ENCODE assay signal across 1 cellular context in genomic region chr10:96834121-96834520, GRCh38.
TF ChIP-seq lines count a peak whose summit lies in the region.

No MANE protein-coding gene starts in this region.

TF ChIP-seq in K562, 482 proteins besides CTCF, POLR2A, EP300 and RAD21:
- TF ChIP-seq ZNF609 (CRISPR knock-in tag; IDR thresholded peaks at IDR 0.05; ENCODE audit: borderline replicate concordance) (no peak), ZNF224 (CRISPR knock-in tag; IDR thresholded peaks at IDR 0.05) (no peak), UBTF (IDR thresholded peaks at IDR 0.05; ENCODE audit: borderline replicate concordance in 1 of 2, low read depth in 2 of 2, low read length in 2 of 2) (no peak), TEAD2 (tag; IDR thresholded peaks at IDR 0.05) (no peak), NEUROD1 (IDR thresholded peaks at IDR 0.05; ENCODE audit: borderline replicate concordance, low read depth, low read length, partially characterized antibody) (no peak), FIP1L1 (IDR thresholded peaks at IDR 0.05; ENCODE audit: low read depth, low read length, poor library complexity, severe bottlenecking) (no peak)
